1 cellular context compared by ENCODE assay signal in genomic region chr16:48918520-48919258, GRCh38.
TF ChIP-seq lines count a peak whose summit lies in the region.

No MANE protein-coding gene starts in this region.

TF ChIP-seq in GM23338, 12 proteins besides CTCF, POLR2A, EP300 and RAD21 (continued from another document):
- no peak for TF ChIP-seq ZNF462 (CRISPR knock-in tag; IDR thresholded peaks at IDR 0.05)
- no peak for TF ChIP-seq JUNB (IDR thresholded peaks at IDR 0.05; ENCODE audit: unreplicated experiment)
- TF ChIP-seq STAT1 (IDR thresholded peaks at IDR 0.05; ENCODE audit: unreplicated experiment), result no peak
- no peak for TF ChIP-seq EZH2 (IDR thresholded peaks at IDR 0.05; ENCODE audit: low read depth, unreplicated experiment)
- TF ChIP-seq NANOG (IDR thresholded peaks at IDR 0.05; ENCODE audit: borderline replicate concordance), result no peak
- TF ChIP-seq POLR2AphosphoS5 (IDR thresholded peaks at IDR 0.05; ENCODE audit: low read depth), result no peak
- no peak for TF ChIP-seq CREB1 (CRISPR knock-in tag; IDR thresholded peaks at IDR 0.05; ENCODE audit: low read depth)
- no peak for TF ChIP-seq ETS1 (IDR thresholded peaks at IDR 0.05)
- no peak for TF ChIP-seq ZNF114 (CRISPR knock-in tag; IDR thresholded peaks at IDR 0.05)
- TF ChIP-seq, protein P1, sequence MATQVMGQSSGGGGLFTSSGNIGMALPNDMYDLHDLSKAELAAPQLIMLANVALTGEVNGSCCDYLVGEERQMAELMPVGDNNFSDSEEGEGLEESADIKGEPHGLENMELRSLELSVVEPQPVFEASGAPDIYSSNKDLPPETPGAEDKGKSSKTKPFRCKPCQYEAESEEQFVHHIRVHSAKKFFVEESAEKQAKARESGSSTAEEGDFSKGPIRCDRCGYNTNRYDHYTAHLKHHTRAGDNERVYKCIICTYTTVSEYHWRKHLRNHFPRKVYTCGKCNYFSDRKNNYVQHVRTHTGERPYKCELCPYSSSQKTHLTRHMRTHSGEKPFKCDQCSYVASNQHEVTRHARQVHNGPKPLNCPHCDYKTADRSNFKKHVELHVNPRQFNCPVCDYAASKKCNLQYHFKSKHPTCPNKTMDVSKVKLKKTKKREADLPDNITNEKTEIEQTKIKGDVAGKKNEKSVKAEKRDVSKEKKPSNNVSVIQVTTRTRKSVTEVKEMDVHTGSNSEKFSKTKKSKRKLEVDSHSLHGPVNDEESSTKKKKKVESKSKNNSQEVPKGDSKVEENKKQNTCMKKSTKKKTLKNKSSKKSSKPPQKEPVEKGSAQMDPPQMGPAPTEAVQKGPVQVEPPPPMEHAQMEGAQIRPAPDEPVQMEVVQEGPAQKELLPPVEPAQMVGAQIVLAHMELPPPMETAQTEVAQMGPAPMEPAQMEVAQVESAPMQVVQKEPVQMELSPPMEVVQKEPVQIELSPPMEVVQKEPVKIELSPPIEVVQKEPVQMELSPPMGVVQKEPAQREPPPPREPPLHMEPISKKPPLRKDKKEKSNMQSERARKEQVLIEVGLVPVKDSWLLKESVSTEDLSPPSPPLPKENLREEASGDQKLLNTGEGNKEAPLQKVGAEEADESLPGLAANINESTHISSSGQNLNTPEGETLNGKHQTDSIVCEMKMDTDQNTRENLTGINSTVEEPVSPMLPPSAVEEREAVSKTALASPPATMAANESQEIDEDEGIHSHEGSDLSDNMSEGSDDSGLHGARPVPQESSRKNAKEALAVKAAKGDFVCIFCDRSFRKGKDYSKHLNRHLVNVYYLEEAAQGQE (IDR thresholded peaks at IDR 0.05; ENCODE audit: unreplicated experiment), result no peak
- TF ChIP-seq EZH2phosphoT487 (IDR thresholded peaks at IDR 0.05; ENCODE audit: unreplicated experiment), result no peak
